9 cellular contexts compared by ENCODE assay signal in the genomic region with DNA sequence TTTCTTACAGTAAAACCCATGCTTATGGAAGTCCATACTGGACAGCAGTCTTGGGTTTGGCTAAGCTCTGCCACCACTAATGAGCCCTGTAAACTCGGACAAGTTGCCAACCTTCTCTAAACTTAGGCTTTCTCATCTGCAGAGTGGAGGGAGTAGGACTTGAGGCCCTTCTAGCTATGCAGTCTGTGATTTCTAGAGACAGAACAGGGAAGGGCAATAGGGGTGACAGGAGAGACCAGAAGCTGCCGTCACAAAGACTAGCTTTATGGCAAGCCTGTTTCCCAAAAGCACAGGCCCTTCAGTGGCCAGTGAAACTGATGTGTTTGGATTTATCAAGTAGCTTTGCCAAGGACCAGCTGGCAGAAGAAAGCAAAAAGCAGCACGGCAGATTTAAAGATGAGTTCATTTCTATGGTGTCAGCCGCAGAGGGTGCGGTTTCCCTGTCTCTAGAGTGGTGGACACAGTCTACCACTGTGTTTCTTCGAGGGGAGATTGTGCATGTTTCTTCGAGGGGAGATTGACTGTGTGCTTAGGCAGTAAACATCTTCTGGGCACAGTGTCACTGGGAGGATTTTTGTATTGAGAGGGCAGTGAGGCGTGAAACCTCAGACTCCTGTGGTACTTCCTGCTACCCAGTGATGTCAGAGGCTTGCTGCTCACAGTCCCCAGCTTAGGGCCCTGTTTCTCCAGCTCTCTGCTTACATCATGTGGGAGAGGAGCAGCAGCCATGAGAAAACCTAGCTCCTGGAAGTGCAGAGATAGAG.
DNase-seq lines count a peak whose midpoint lies in the region; ATAC-seq and TF ChIP-seq lines count a peak whose summit lies in the region.
"Had no signal": no experiment of that assay in that cellular context is flagged by ENCODE, and none has a peak within 500 bp of the region (broad histone marks: within the 10 kb centered on the region; RNA-seq: fewer than 3 reads in every experiment).

No MANE protein-coding gene starts in this region.

- POLR2A ChIA-PET in IMR-90 (lab: Charles Lee; ENCODE audit: unreplicated experiment) (no interaction called here), activated B cell treated with CpG ODN at 0.5 μM for 24 hours (lab: Charles Lee) (interaction anchor here (0.8 to 2.0 kb wide), 4 partner anchors 16 to 64 kb away, joined by 3 to 8 read pairs (median 3); no protein-coding TSS in a partner anchor)

- H3K4me3 ChIP-seq in GM12864 (ENCODE audit: low read depth, low read length), result no peak overlapping the region
- no peak overlapping the region for H3K4me3 ChIP-seq in IMR-90 (ENCODE audit: insufficient read depth, low read depth, low read length)
- no peak overlapping the region for H3K4me3 ChIP-seq in kidney epithelial cell (ENCODE audit: low read depth, low read length)
- no peak overlapping the region for H3K4me3 ChIP-seq in upper lobe of right lung

- no peak for TF ChIP-seq RAD21 in IMR-90 (IDR thresholded peaks at IDR 0.05; ENCODE audit: low read length)

- in situ Hi-C loops in IMR-90 (cut with MboI; ENCODE audit: low sequenced_read_pairs), result no loop called here

- H3K4me2 ChIP-seq in IMR-90 (ENCODE audit: low read depth, low read length), result peak overlapping the region; percentile 32

- H3K9me1 ChIP-seq in IMR-90 (ENCODE audit: insufficient read depth, low read length), result peaks cover 6% of the 10 kb centered on the region; the same call in 1 of the 2 replicates

- intact Hi-C loops in IMR-90 (cut with micrococcal nuclease) (no loop called here), activated B cell treated with CpG ODN at 0.5 μM for 24 hours (cut with micrococcal nuclease) (loop anchor here (5.0 to 10.0 kb wide), 3 partner anchors 301 to 1078 kb away; a partner anchor contains a TSS), upper lobe of right lung (cut with DNase I) (no loop called here)
- intact Hi-C loops in activated T-helper 1 cell treated with anti-CD3 and anti-CD28 coated beads, Interleukin-12 subunit alpha, Interleukin-12 subunit beta, Interleukin-2, Interleukin-4 antibody, amounts not matched to agents 30 ng/mL and 10 ng/mL and 1 ng/mL, durations not matched to agents 14 hours and 24 hours and 36 hours (cut with micrococcal nuclease), result no loop called here

- no peaks in the 10 kb centered on the region for H3K36me3 ChIP-seq in IMR-90 (ENCODE audit: control insufficient read depth, insufficient read depth, low read length)
- H3K36me3 ChIP-seq in kidney epithelial cell (ENCODE audit: control insufficient read depth, insufficient read depth, low read length), result no peaks in the 10 kb centered on the region
- H3K36me3 ChIP-seq in upper lobe of right lung, result no peaks in the 10 kb centered on the region

- H3K18ac ChIP-seq in IMR-90 (ENCODE audit: low read depth, low read length), result peak overlapping the region; percentile 31; the same call in 1 of the 2 replicates

- peak overlapping the region; percentile 1; the same call in 1 of the 2 replicates for H2BK20ac ChIP-seq in IMR-90 (ENCODE audit: low read depth, low read length)

- peak; percentile 57 for DNase-seq in GM12864 (ENCODE audit: low read depth)
- peak; percentile 76 for DNase-seq in IMR-90
- peak; percentile 46 for DNase-seq in activated B cell treated with CpG ODN at 0.5 μM for 24 hours
- peak; percentile 94 for DNase-seq in kidney epithelial cell (ENCODE audit: low read depth)
- no peak for DNase-seq in upper lobe of right lung
- no peak for DNase-seq in T-helper 9 cell
- no peak for DNase-seq in activated T-helper 1 cell treated with anti-CD3 and anti-CD28 coated beads, Interleukin-12 subunit alpha, Interleukin-12 subunit beta, Interleukin-2, Interleukin-4 antibody, amounts not matched to agents 30 ng/mL and 10 ng/mL and 1 ng/mL, durations not matched to agents 14 hours and 24 hours and 36 hours (ENCODE audit: low spot score)

- 0 out of 2 replicates have a peak overlapping the region, but pooled peaks have one; percentile 31 for H3K14ac ChIP-seq in IMR-90 (replicated peaks; ENCODE audit: low read depth, low read length)

- no peak overlapping the region for H3K56ac ChIP-seq in IMR-90 (ENCODE audit: extremely low read depth, insufficient read depth, low read length)

- H4K20me1 ChIP-seq in IMR-90 (ENCODE audit: insufficient read depth, low read length), result no peaks in the 10 kb centered on the region

- H4K91ac ChIP-seq in IMR-90 (ENCODE audit: insufficient read depth, low read depth, low read length), result peak overlapping the region; percentile 53

- H2AFZ ChIP-seq in IMR-90 (replicated peaks; ENCODE audit: low read length, poor library complexity), result peak overlapping the region; percentile 74

- 47% methylated on average over 3 of the region's 8 CpGs; no CpG with 5 or more reads in 1 of the 2 experiments for WGBS in IMR-90 (ENCODE audit: extremely low coverage in 2 of 2, insufficient read length in 1 of 2), 2 experiments

- H2AK5ac ChIP-seq in IMR-90 (ENCODE audit: low read depth, low read length), result 0 out of 2 replicates have a peak overlapping the region, but pooled peaks have one; percentile 20

- H3K27me3 ChIP-seq in IMR-90 (ENCODE audit: control insufficient read depth, insufficient read depth, low read length), result no peaks in the 10 kb centered on the region; the same call in 1 of the 2 replicates
- H3K27me3 ChIP-seq in kidney epithelial cell (ENCODE audit: control insufficient read depth, insufficient read depth, low read length), result no peaks in the 10 kb centered on the region
- no peaks in the 10 kb centered on the region for H3K27me3 ChIP-seq in upper lobe of right lung

- H3K23ac ChIP-seq in IMR-90 (ENCODE audit: low read depth, low read length), result no peak overlapping the region

- H3K4me1 Mint-ChIP-seq in activated B cell treated with CpG ODN at 0.5 μM for 24 hours, result peaks cover 53% of the 10 kb centered on the region
- peaks cover 5% of the 10 kb centered on the region for H3K4me1 Mint-ChIP-seq in activated T-helper 1 cell treated with anti-CD3 and anti-CD28 coated beads, Interleukin-12 subunit alpha, Interleukin-12 subunit beta, Interleukin-2, Interleukin-4 antibody, amounts not matched to agents 30 ng/mL and 10 ng/mL and 1 ng/mL, durations not matched to agents 14 hours and 24 hours and 36 hours (ENCODE audit: low read depth)

- H3K4me1 ChIP-seq in IMR-90 (ENCODE audit: control insufficient read depth, insufficient read depth, low read length) (peaks cover 10% of the 10 kb centered on the region), upper lobe of right lung (peaks cover 3% of the 10 kb centered on the region)

- H3K27ac Mint-ChIP-seq in activated B cell treated with CpG ODN at 0.5 μM for 24 hours, result peak overlapping the region; percentile 83
- H3K27ac Mint-ChIP-seq in activated T-helper 1 cell treated with anti-CD3 and anti-CD28 coated beads, Interleukin-12 subunit alpha, Interleukin-12 subunit beta, Interleukin-2, Interleukin-4 antibody, amounts not matched to agents 30 ng/mL and 10 ng/mL and 1 ng/mL, durations not matched to agents 14 hours and 24 hours and 36 hours, result no peak overlapping the region
- H3K27ac Mint-ChIP-seq: T-helper 1 cell treated with Interleukin-12 subunit alpha and Interleukin-12 subunit beta and Interleukin-4 antibody, amounts not matched to agents 30 μg/mL and 1 μg/mL, for 36 hours had no signal

- peak overlapping the region; percentile 34; the same call in 1 of the 2 replicates for H3K4ac ChIP-seq in IMR-90 (ENCODE audit: low read depth, low read length)

- peak overlapping the region in 1 of 2 experiments; percentile 74; a peak in 2 of 4 replicates for H4K8ac ChIP-seq in IMR-90 (ENCODE audit: low read depth in 2 of 2, low read length in 2 of 2)

- 0 out of 3 replicates have a peak overlapping the region, but pooled peaks have one; percentile 12 for H2BK15ac ChIP-seq in IMR-90 (ENCODE audit: low read depth, low read length)

- no TSS peak for BruUV-seq in IMR-90 (replicated peaks; lab: Mats Ljungman, UMichigan)

- H2AK9ac ChIP-seq in IMR-90 (replicated peaks; ENCODE audit: low read depth, low read length, poor library complexity), result no peak overlapping the region

- peak overlapping the region; percentile 25 for H4K5ac ChIP-seq in IMR-90 (ENCODE audit: low read depth, low read length)

- dilution Hi-C loops in IMR-90 (cut with HindIII; ENCODE audit: low sequenced_read_pairs, unreplicated experiment), result no loop called here

- H3K27ac ChIP-seq in IMR-90 (ENCODE audit: insufficient read depth, low read length) (peak overlapping the region; percentile 42; the same call in 1 of the 2 replicates), upper lobe of right lung (no peak overlapping the region)

- peak overlapping the region; percentile 33; the same call in 1 of the 2 replicates for H3K9ac ChIP-seq in IMR-90 (ENCODE audit: low read depth, low read length)

- no peaks in the 10 kb centered on the region for H3K36me3 Mint-ChIP-seq in activated B cell treated with CpG ODN at 0.5 μM for 24 hours (ENCODE audit: low read depth)
- no peaks in the 10 kb centered on the region for H3K36me3 Mint-ChIP-seq in activated T-helper 1 cell treated with anti-CD3 and anti-CD28 coated beads, Interleukin-12 subunit alpha, Interleukin-12 subunit beta, Interleukin-2, Interleukin-4 antibody, amounts not matched to agents 30 ng/mL and 10 ng/mL and 1 ng/mL, durations not matched to agents 14 hours and 24 hours and 36 hours (ENCODE audit: low read depth)

- no peaks in the 10 kb centered on the region; a peak in 1 of 4 replicates for H3K79me1 ChIP-seq in IMR-90 (ENCODE audit: low read depth in 1 of 2, low read length in 2 of 2)

- H2BK120ac ChIP-seq in IMR-90 (ENCODE audit: low read depth, low read length), result peak overlapping the region; percentile 19; the same call in 1 of the 2 replicates

- H3K9me3 ChIP-seq in IMR-90 (ENCODE audit: control insufficient read depth, insufficient read depth, low read length) (peaks cover 2% of the 10 kb centered on the region), upper lobe of right lung (no peaks in the 10 kb centered on the region)

- TF ChIP-seq CTCF in GM12864 (IDR thresholded peaks at IDR 0.05; ENCODE audit: low read depth, low read length, missing control alignments), result no peak
- no peak for TF ChIP-seq CTCF in IMR-90 (conservative IDR thresholded peaks at IDR 0.05; ENCODE audit: low read depth, low read length)
- no peak for TF ChIP-seq CTCF in activated B cell treated with CpG ODN at 0.5 μM for 24 hours (IDR thresholded peaks at IDR 0.05)
- no peak for TF ChIP-seq CTCF in kidney epithelial cell (IDR thresholded peaks at IDR 0.05; ENCODE audit: insufficient read depth, low read length, poor library complexity, severe bottlenecking)
- TF ChIP-seq CTCF in upper lobe of right lung (IDR thresholded peaks at IDR 0.05), result no peak

- TF ChIP-seq POLR2A in IMR-90 (IDR thresholded peaks at IDR 0.05; ENCODE audit: low read depth, low read length), result no peak

- H3K4me3 Mint-ChIP-seq in activated B cell treated with CpG ODN at 0.5 μM for 24 hours, result peak overlapping the region; percentile 59
- no peak overlapping the region for H3K4me3 Mint-ChIP-seq in activated T-helper 1 cell treated with anti-CD3 and anti-CD28 coated beads, Interleukin-12 subunit alpha, Interleukin-12 subunit beta, Interleukin-2, Interleukin-4 antibody, amounts not matched to agents 30 ng/mL and 10 ng/mL and 1 ng/mL, durations not matched to agents 14 hours and 24 hours and 36 hours
- H3K4me3 Mint-ChIP-seq: T-helper 1 cell treated with Interleukin-12 subunit alpha and Interleukin-12 subunit beta and Interleukin-4 antibody, amounts not matched to agents 30 μg/mL and 1 μg/mL, for 36 hours had no signal

- peak; percentile 99 for ATAC-seq in GM21528 (IDR thresholded peaks at IDR 0.05; ENCODE audit: low FRiP score, unreplicated experiment)
- ATAC-seq in IMR-90 (ENCODE audit: low read depth), result peak; percentile 80
- peak; percentile 89 for ATAC-seq in activated B cell treated with CpG ODN at 0.5 μM for 24 hours (ENCODE audit: low read depth)
- peak; percentile 62 for ATAC-seq in upper lobe of right lung

- peaks cover 9% of the 10 kb centered on the region for H3K27me3 Mint-ChIP-seq in activated B cell treated with CpG ODN at 0.5 μM for 24 hours
- peaks cover 4% of the 10 kb centered on the region for H3K27me3 Mint-ChIP-seq in activated T-helper 1 cell treated with anti-CD3 and anti-CD28 coated beads, Interleukin-12 subunit alpha, Interleukin-12 subunit beta, Interleukin-2, Interleukin-4 antibody, amounts not matched to agents 30 ng/mL and 10 ng/mL and 1 ng/mL, durations not matched to agents 14 hours and 24 hours and 36 hours (ENCODE audit: insufficient read depth)

- H3K9me3 Mint-ChIP-seq in activated B cell treated with CpG ODN at 0.5 μM for 24 hours, result peaks cover 4% of the 10 kb centered on the region
- no peaks in the 10 kb centered on the region for H3K9me3 Mint-ChIP-seq in activated T-helper 1 cell treated with anti-CD3 and anti-CD28 coated beads, Interleukin-12 subunit alpha, Interleukin-12 subunit beta, Interleukin-2, Interleukin-4 antibody, amounts not matched to agents 30 ng/mL and 10 ng/mL and 1 ng/mL, durations not matched to agents 14 hours and 24 hours and 36 hours
- H3K9me3 Mint-ChIP-seq: T-helper 1 cell treated with Interleukin-12 subunit alpha and Interleukin-12 subunit beta and Interleukin-4 antibody, amounts not matched to agents 30 μg/mL and 1 μg/mL, for 36 hours had no signal

- no peak overlapping the region for H2BK5ac ChIP-seq in IMR-90 (ENCODE audit: low read depth, low read length, poor library complexity, severe bottlenecking)

- CTCF ChIA-PET in IMR-90 (lab: Yijun Ruan, JAX) (interaction anchor here (1.2 to 1.6 kb wide), 2 partner anchors 9 to 10 kb away, joined by 4 read pairs; no protein-coding TSS in a partner anchor), activated B cell treated with CpG ODN at 0.5 μM for 24 hours (lab: Charles Lee) (interaction anchor here (1.0 to 1.5 kb wide), 3 partner anchors 22 to 201 kb away, joined by 3 to 6 read pairs (median 6); no protein-coding TSS in a partner anchor)

Comparison
In these comparisons a context has a peak if more than half of its experiments do, and no peak if none do; other contexts are left out.
1. DNase-seq: peak in GM12864 (single experiment), IMR-90 (single experiment), activated B cell treated with CpG ODN at 0.5 μM for 24 hours (single experiment) and kidney epithelial cell (single experiment); none in upper lobe of right lung (single experiment), T-helper 9 cell (single experiment) and activated T-helper 1 cell treated with anti-CD3 and anti-CD28 coated beads, Interleukin-12 subunit alpha, Interleukin-12 subunit beta, Interleukin-2, Interleukin-4 antibody, amounts not matched to agents 30 ng/mL and 10 ng/mL and 1 ng/mL, durations not matched to agents 14 hours and 24 hours and 36 hours (single experiment).
2. Peak in every context shown above with its lines, with median percentiles within 50 percentile points of each other: ATAC-seq.